Comparison of ENCODE assay signal across 2 cellular contexts in genomic region chr15:81744364-81744763, GRCh38.
TF ChIP-seq lines count a peak whose summit lies in the region.

No MANE protein-coding gene starts in this region.

TF ChIP-seq in GM23338, 12 proteins besides CTCF, POLR2A, EP300 and RAD21:
- TF ChIP-seq, protein P1, sequence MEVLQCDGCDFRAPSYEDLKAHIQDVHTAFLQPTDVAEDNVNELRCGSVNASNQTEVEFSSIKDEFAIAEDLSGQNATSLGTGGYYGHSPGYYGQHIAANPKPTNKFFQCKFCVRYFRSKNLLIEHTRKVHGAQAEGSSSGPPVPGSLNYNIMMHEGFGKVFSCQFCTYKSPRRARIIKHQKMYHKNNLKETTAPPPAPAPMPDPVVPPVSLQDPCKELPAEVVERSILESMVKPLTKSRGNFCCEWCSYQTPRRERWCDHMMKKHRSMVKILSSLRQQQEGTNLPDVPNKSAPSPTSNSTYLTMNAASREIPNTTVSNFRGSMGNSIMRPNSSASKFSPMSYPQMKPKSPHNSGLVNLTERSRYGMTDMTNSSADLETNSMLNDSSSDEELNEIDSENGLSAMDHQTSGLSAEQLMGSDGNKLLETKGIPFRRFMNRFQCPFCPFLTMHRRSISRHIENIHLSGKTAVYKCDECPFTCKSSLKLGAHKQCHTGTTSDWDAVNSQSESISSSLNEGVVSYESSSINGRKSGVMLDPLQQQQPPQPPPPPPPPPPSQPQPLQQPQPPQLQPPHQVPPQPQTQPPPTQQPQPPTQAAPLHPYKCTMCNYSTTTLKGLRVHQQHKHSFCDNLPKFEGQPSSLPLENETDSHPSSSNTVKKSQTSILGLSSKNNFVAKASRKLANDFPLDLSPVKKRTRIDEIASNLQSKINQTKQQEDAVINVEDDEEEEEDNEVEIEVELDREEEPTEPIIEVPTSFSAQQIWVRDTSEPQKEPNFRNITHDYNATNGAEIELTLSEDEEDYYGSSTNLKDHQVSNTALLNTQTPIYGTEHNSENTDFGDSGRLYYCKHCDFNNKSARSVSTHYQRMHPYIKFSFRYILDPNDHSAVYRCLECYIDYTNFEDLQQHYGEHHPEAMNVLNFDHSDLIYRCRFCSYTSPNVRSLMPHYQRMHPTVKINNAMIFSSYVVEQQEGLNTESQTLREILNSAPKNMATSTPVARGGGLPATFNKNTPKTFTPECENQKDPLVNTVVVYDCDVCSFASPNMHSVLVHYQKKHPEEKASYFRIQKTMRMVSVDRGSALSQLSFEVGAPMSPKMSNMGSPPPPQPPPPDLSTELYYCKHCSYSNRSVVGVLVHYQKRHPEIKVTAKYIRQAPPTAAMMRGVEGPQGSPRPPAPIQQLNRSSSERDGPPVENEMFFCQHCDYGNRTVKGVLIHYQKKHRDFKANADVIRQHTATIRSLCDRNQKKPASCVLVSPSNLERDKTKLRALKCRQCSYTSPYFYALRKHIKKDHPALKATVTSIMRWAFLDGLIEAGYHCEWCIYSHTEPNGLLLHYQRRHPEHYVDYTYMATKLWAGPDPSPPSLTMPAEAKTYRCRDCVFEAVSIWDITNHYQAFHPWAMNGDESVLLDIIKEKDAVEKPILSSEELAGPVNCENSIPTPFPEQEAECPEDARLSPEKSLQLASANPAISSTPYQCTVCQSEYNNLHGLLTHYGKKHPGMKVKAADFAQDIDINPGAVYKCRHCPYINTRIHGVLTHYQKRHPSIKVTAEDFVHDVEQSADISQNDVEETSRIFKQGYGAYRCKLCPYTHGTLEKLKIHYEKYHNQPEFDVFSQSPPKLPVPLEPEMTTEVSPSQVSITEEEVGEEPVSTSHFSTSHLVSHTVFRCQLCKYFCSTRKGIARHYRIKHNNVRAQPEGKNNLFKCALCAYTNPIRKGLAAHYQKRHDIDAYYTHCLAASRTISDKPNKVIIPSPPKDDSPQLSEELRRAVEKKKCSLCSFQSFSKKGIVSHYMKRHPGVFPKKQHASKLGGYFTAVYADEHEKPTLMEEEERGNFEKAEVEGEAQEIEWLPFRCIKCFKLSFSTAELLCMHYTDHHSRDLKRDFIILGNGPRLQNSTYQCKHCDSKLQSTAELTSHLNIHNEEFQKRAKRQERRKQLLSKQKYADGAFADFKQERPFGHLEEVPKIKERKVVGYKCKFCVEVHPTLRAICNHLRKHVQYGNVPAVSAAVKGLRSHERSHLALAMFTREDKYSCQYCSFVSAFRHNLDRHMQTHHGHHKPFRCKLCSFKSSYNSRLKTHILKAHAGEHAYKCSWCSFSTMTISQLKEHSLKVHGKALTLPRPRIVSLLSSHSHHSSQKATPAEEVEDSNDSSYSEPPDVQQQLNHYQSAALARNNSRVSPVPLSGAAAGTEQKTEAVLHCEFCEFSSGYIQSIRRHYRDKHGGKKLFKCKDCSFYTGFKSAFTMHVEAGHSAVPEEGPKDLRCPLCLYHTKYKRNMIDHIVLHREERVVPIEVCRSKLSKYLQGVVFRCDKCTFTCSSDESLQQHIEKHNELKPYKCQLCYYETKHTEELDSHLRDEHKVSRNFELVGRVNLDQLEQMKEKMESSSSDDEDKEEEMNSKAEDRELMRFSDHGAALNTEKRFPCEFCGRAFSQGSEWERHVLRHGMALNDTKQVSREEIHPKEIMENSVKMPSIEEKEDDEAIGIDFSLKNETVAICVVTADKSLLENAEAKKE (CRISPR knock-in tag; IDR thresholded peaks at IDR 0.05): no peak
- TF ChIP-seq CREB1 (CRISPR knock-in tag; IDR thresholded peaks at IDR 0.05; ENCODE audit: low read depth) (no peak), ZNF331 (CRISPR knock-in tag; IDR thresholded peaks at IDR 0.05; ENCODE audit: low read depth) (no peak), NANOG (IDR thresholded peaks at IDR 0.05; ENCODE audit: borderline replicate concordance) (no peak), JUNB (IDR thresholded peaks at IDR 0.05; ENCODE audit: unreplicated experiment) (no peak), EZH2phosphoT487 (IDR thresholded peaks at IDR 0.05; ENCODE audit: unreplicated experiment) (no peak), EZH2 (IDR thresholded peaks at IDR 0.05; ENCODE audit: low read depth, unreplicated experiment) (no peak), REST (IDR thresholded peaks at IDR 0.05; ENCODE audit: unreplicated experiment) (no peak), STAT1 (IDR thresholded peaks at IDR 0.05; ENCODE audit: unreplicated experiment) (no peak), POLR2AphosphoS5 (IDR thresholded peaks at IDR 0.05; ENCODE audit: low read depth) (no peak), ZNF114 (CRISPR knock-in tag; IDR thresholded peaks at IDR 0.05) (no peak)
- TF ChIP-seq, protein P2, sequence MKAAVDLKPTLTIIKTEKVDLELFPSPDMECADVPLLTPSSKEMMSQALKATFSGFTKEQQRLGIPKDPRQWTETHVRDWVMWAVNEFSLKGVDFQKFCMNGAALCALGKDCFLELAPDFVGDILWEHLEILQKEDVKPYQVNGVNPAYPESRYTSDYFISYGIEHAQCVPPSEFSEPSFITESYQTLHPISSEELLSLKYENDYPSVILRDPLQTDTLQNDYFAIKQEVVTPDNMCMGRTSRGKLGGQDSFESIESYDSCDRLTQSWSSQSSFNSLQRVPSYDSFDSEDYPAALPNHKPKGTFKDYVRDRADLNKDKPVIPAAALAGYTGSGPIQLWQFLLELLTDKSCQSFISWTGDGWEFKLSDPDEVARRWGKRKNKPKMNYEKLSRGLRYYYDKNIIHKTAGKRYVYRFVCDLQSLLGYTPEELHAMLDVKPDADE (IDR thresholded peaks at IDR 0.05): no peak
TF ChIP-seq in GM23338: peak in this region for 0.

TF ChIP-seq in H1, 55 proteins besides CTCF, POLR2A, EP300 and RAD21 (continued from another document):
- TF ChIP-seq USF2 (IDR thresholded peaks at IDR 0.05; ENCODE audit: low read length): peak; percentile 54
- peak; percentile 24; the same call in 1 of the 2 replicates for TF ChIP-seq MAX (IDR thresholded peaks at IDR 0.05)
- no peak for TF ChIP-seq SRF (IDR thresholded peaks at IDR 0.05; ENCODE audit: low read depth, low read length)
- TF ChIP-seq JUND (IDR thresholded peaks at IDR 0.05; ENCODE audit: low read length): no peak
